23 cellular contexts compared by ENCODE assay signal in genomic region chr2:128287780-128288735, GRCh38. TPM values are rescaled to one million over a fixed set of nuclear protein-coding genes. Genes with fewer than 3 reads are reported as not detected.
DNase-seq lines count a peak whose midpoint lies in the region; ATAC-seq and TF ChIP-seq lines count a peak whose summit lies in the region.
"Had no signal": no experiment of that assay in that cellular context is flagged by ENCODE, and none has a peak within 500 bp of the region (broad histone marks: within the 10 kb centered on the region; RNA-seq: fewer than 3 reads in every experiment).

No MANE protein-coding gene starts in this region.

- H3K27me3 Mint-ChIP-seq in mesothelial cell of epicardium (ENCODE audit: low read depth): no peaks in the 10 kb centered on the region
- H3K27me3 Mint-ChIP-seq: CD4-positive, alpha-beta T cell; stimulated activated naive B cell treated with anti-CD40 and anti-IgM and Interleukin-4, amounts not matched to agents 10 μg/mL and 1 μg/mL and 100 μg/mL, for 72 hours had no signal

- H3K27ac Mint-ChIP-seq in mesothelial cell of epicardium: peak overlapping the region; percentile 51
- H3K27ac Mint-ChIP-seq: activated T-helper 2 cell treated with anti-CD3 and anti-CD28 coated beads, Interferon-gamma antibody, Interleukin-2, Interleukin-4, amounts not matched to agents 10 μg/mL and 5 μg/mL and 100 μg/mL, durations not matched to agents 14 hours and 24 hours and 36 hours; CD4-positive, alpha-beta T cell; stimulated activated naive B cell treated with anti-CD40 and anti-IgM and Interleukin-4, amounts not matched to agents 10 μg/mL and 1 μg/mL and 100 μg/mL, for 72 hours had no signal

- peaks cover 4% of the 10 kb centered on the region for H3K9me3 Mint-ChIP-seq in mesothelial cell of epicardium
- H3K9me3 Mint-ChIP-seq: activated naive CD4-positive, alpha-beta T cell treated with anti-CD3 and anti-CD28 coated beads, Interleukin-2, amount 50 U/mL, for 72 hours; activated T-helper 2 cell treated with anti-CD3 and anti-CD28 coated beads, Interferon-gamma antibody, Interleukin-2, Interleukin-4, amounts not matched to agents 10 μg/mL and 5 μg/mL and 100 μg/mL, durations not matched to agents 14 hours and 24 hours and 36 hours; CD4-positive, alpha-beta T cell; immature natural killer cell; stimulated activated naive B cell treated with anti-CD40 and anti-IgM and Interleukin-4, amounts not matched to agents 10 μg/mL and 1 μg/mL and 100 μg/mL, for 72 hours had no signal

- H3K36me3 Mint-ChIP-seq in mesothelial cell of epicardium: peaks cover 8% of the 10 kb centered on the region
- H3K36me3 Mint-ChIP-seq: activated naive CD4-positive, alpha-beta T cell treated with anti-CD3 and anti-CD28 coated beads, Interleukin-2, amount 50 U/mL, for 72 hours; immature natural killer cell had no signal

- TF ChIP-seq CTCF in mesothelial cell of epicardium (IDR thresholded peaks at IDR 0.05; ENCODE audit: unreplicated experiment): no peak

- intact Hi-C loops in Right ventricle myocardium superior (cut with DNase I) (no loop called here), left cardiac atrium (cut with DNase I) (no loop called here), posterior vena cava (cut with DNase I) (no loop called here)

- H3K4me1 Mint-ChIP-seq in mesothelial cell of epicardium: peaks cover 23% of the 10 kb centered on the region

- DNase-seq in Right ventricle myocardium superior: peak; percentile 32
- no peak for DNase-seq in left cardiac atrium
- peak; percentile 45 for DNase-seq in cerebellum (ENCODE audit: low spot score)
- DNase-seq in mesothelial cell of epicardium (ENCODE audit: low spot score in 2 of 2, unreplicated experiment in 2 of 2): no peak
- DNase-seq in GM19240 (ENCODE audit: insufficient read length, low spot score): no peak
- no peak for DNase-seq in posterior vena cava (ENCODE audit: low spot score)
- DNase-seq in pons (ENCODE audit: low spot score): no peak
- DNase-seq: activated CD4-positive, alpha-beta T cell treated with anti-CD3 and anti-CD28 coated beads for 4 hours; activated T-cell treated with anti-CD3 and anti-CD28 coated beads for 4 hours; effector CD4-positive, alpha-beta T cell; GM23248; immature natural killer cell; Kasumi-1; mesendoderm; SIG-M5; stimulated activated naive B cell treated with anti-CD40 and anti-IgM and Interleukin-4, amounts not matched to agents 10 μg/mL and 1 μg/mL and 100 μg/mL, for 72 hours; substantia nigra had no signal

- no peak overlapping the region for H3K4me3 Mint-ChIP-seq in mesothelial cell of epicardium
- H3K4me3 Mint-ChIP-seq: CD4-positive, alpha-beta T cell; immature natural killer cell; stimulated activated naive B cell treated with anti-CD40 and anti-IgM and Interleukin-4, amounts not matched to agents 10 μg/mL and 1 μg/mL and 100 μg/mL, for 72 hours had no signal

- ATAC-seq in Right ventricle myocardium superior (ENCODE audit: poor library complexity) (no peak), left cardiac atrium (no peak), GM19397 (IDR thresholded peaks at IDR 0.05; ENCODE audit: unreplicated experiment) (no peak)
- ATAC-seq: activated naive CD4-positive, alpha-beta T cell treated with anti-CD3 and anti-CD28 coated beads, Interleukin-2, amount 50 U/mL, for 72 hours; left lobe of liver; Panc1; stimulated activated naive B cell treated with anti-CD40 and anti-IgM and Interleukin-4, amounts not matched to agents 10 μg/mL and 1 μg/mL and 100 μg/mL, for 72 hours had no signal

RNA-seq across cellular contexts. Expression of gene HS6ST1, which starts 30.6 kb away (rescaled TPM):
- 35.1 TPM for total RNA-seq in Right ventricle myocardium superior
- 10 to 100 TPM; 14.3 to 19.3 TPM for total RNA-seq in left cardiac atrium
- total RNA-seq in cerebellum: 39.7 TPM
- 139 to 141 TPM (median 141 TPM) in 3 replicates for total RNA-seq in mesothelial cell of epicardium
- total RNA-seq in posterior vena cava: 10 to 100 TPM; 16.9 to 22.4 TPM

Comparison
In these comparisons a context has a peak if more than half of its experiments do, and no peak if none do; other contexts are left out.
1. DNase-seq: peak in Right ventricle myocardium superior (single experiment) and cerebellum (single experiment); none in left cardiac atrium (single experiment), mesothelial cell of epicardium (0 of 2), GM19240 (single experiment), posterior vena cava (single experiment) and pons (single experiment).